22 cellular contexts compared by ENCODE assay signal in genomic region chr9:127493592-127494303, GRCh38. TPM values are rescaled to one million over a fixed set of nuclear protein-coding genes. Genes with fewer than 3 reads are reported as not detected.
DNase-seq lines count a peak whose midpoint lies in the region; ATAC-seq and TF ChIP-seq lines count a peak whose summit lies in the region.
"Had no signal": no experiment of that assay in that cellular context is flagged by ENCODE, and none has a peak within 500 bp of the region (broad histone marks: within the 10 kb centered on the region; RNA-seq: fewer than 3 reads in every experiment).

No MANE protein-coding gene starts in this region.

- intact Hi-C loops in Right ventricle myocardium inferior (cut with DNase I) (no loop called here), cardiac septum (cut with DNase I) (no loop called here)
- intact Hi-C loops in activated CD8-positive, alpha-beta T cell treated with anti-CD3 and anti-CD28 coated beads for 36 hours (cut with micrococcal nuclease): no loop called here

- no peaks in the 10 kb centered on the region for H3K27me3 Mint-ChIP-seq in activated CD8-positive, alpha-beta T cell treated with anti-CD3 and anti-CD28 coated beads for 36 hours
- no peaks in the 10 kb centered on the region for H3K27me3 Mint-ChIP-seq in natural killer cell treated with Interleukin-12 subunit alpha and Interleukin-12 subunit beta and Interleukin-15 and Interleukin-18, amount 100 ng/mL, for 72 hours
- H3K27me3 Mint-ChIP-seq: dendritic cell treated with granulocyte-macrophage colony-stimulating factor and Interleukin-4, amounts not matched to agents 40 ng/mL and 50 ng/mL, for 4 days had no signal

- WGBS in mesenchymal stem cell: 96% methylated on average over 22 of the region's 22 CpGs

- H3K79me1 ChIP-seq in mesenchymal stem cell (replicated peaks; ENCODE audit: low read length, poor library complexity, severe bottlenecking): peaks cover 17% of the 10 kb centered on the region

- no peaks in the 10 kb centered on the region for H3K4me1 Mint-ChIP-seq in activated CD8-positive, alpha-beta T cell treated with anti-CD3 and anti-CD28 coated beads for 36 hours (ENCODE audit: low read depth)
- no peaks in the 10 kb centered on the region for H3K4me1 Mint-ChIP-seq in natural killer cell treated with Interleukin-12 subunit alpha and Interleukin-12 subunit beta and Interleukin-15 and Interleukin-18, amount 100 ng/mL, for 72 hours (ENCODE audit: low read depth in 2 of 2)
- H3K4me1 Mint-ChIP-seq: immature natural killer cell had no signal

- no peaks in the 10 kb centered on the region for H3K9me3 ChIP-seq in mesenchymal stem cell (ENCODE audit: control insufficient read depth, low read length)
- H3K9me3 ChIP-seq: breast epithelium, psoas muscle, SK-N-SH had no signal

- H3K14ac ChIP-seq in mesenchymal stem cell (ENCODE audit: low read length in 2 of 2): no peak overlapping the region

- no peak overlapping the region for H4K8ac ChIP-seq in mesenchymal stem cell (ENCODE audit: low read length)

- H3K4me1 ChIP-seq in mesenchymal stem cell (ENCODE audit: control insufficient read depth, insufficient read depth, low read depth, low read length): peaks cover 60% of the 10 kb centered on the region
- H3K4me1 ChIP-seq: breast epithelium, psoas muscle had no signal

- H3K27ac ChIP-seq in mesenchymal stem cell (ENCODE audit: low read length, poor library complexity, severe bottlenecking): no peak overlapping the region
- H3K27ac ChIP-seq: psoas muscle had no signal

- no peak overlapping the region for H2BK5ac ChIP-seq in mesenchymal stem cell (ENCODE audit: low read depth, low read length, poor library complexity, severe bottlenecking)

- CTCF ChIA-PET in activated CD8-positive, alpha-beta T cell treated with anti-CD3 and anti-CD28 coated beads for 36 hours (lab: Charles Lee): interaction anchor here (1.7 kb wide), 1 partner anchor 96 kb away, joined by 3 read pairs; no protein-coding TSS in a partner anchor

- H3K9ac ChIP-seq in mesenchymal stem cell (ENCODE audit: low read length): no peak overlapping the region
- H3K9ac ChIP-seq: SK-N-SH had no signal

- H2AFZ ChIP-seq in mesenchymal stem cell (ENCODE audit: low read depth, low read length): no peak overlapping the region

- H3K23ac ChIP-seq in mesenchymal stem cell (ENCODE audit: low read length in 2 of 2): no peak overlapping the region

- no peaks in the 10 kb centered on the region for H3K36me3 Mint-ChIP-seq in activated CD8-positive, alpha-beta T cell treated with anti-CD3 and anti-CD28 coated beads for 36 hours (ENCODE audit: low read depth)
- no peaks in the 10 kb centered on the region for H3K36me3 Mint-ChIP-seq in natural killer cell treated with Interleukin-12 subunit alpha and Interleukin-12 subunit beta and Interleukin-15 and Interleukin-18, amount 100 ng/mL, for 72 hours

- no peak overlapping the region for H3K18ac ChIP-seq in mesenchymal stem cell (ENCODE audit: low read depth in 1 of 2, low read length in 2 of 2)

- H3K27me3 ChIP-seq in mesenchymal stem cell (ENCODE audit: control insufficient read depth in 1 of 2, insufficient read depth in 1 of 2, low read length in 2 of 2): no peaks in the 10 kb centered on the region
- H3K27me3 ChIP-seq: breast epithelium had no signal

- no peaks in the 10 kb centered on the region for H3K9me3 Mint-ChIP-seq in activated CD8-positive, alpha-beta T cell treated with anti-CD3 and anti-CD28 coated beads for 36 hours
- H3K9me3 Mint-ChIP-seq in natural killer cell treated with Interleukin-12 subunit alpha and Interleukin-12 subunit beta and Interleukin-15 and Interleukin-18, amount 100 ng/mL, for 72 hours: no peaks in the 10 kb centered on the region
- H3K9me3 Mint-ChIP-seq: dendritic cell treated with granulocyte-macrophage colony-stimulating factor and Interleukin-4, amounts not matched to agents 40 ng/mL and 50 ng/mL, for 4 days; immature natural killer cell had no signal

- no peak overlapping the region for H3K4me3 ChIP-seq in mesenchymal stem cell (ENCODE audit: insufficient read depth in 1 of 2, low read depth in 1 of 2, low read length in 2 of 2)
- H3K4me3 ChIP-seq: breast epithelium, psoas muscle, smooth muscle cell had no signal

- no peak overlapping the region for H2BK15ac ChIP-seq in mesenchymal stem cell (ENCODE audit: low read depth, poor library complexity, severe bottlenecking)

- no peak overlapping the region for H2BK12ac ChIP-seq in mesenchymal stem cell (ENCODE audit: low read length in 2 of 2)

- peak overlapping the region; percentile 10 for H2AK5ac ChIP-seq in mesenchymal stem cell (ENCODE audit: low read length, severe bottlenecking)

- ATAC-seq in Right ventricle myocardium inferior (peak; percentile 86), HG03520 (IDR thresholded peaks at IDR 0.05; ENCODE audit: unreplicated experiment) (no peak)
- ATAC-seq in activated CD8-positive, alpha-beta T cell treated with anti-CD3 and anti-CD28 coated beads for 36 hours: no peak
- no peak for ATAC-seq in natural killer cell treated with Interleukin-12 subunit alpha and Interleukin-12 subunit beta and Interleukin-15 and Interleukin-18, amount 100 ng/mL, for 72 hours

- H2BK120ac ChIP-seq in mesenchymal stem cell (ENCODE audit: low read depth, low read length): no peak overlapping the region

- DNase-seq in Right ventricle myocardium inferior (ENCODE audit: missing footprints): peak; percentile 83
- no peak for DNase-seq in cardiac septum (ENCODE audit: low spot score)
- DNase-seq in cerebellum (ENCODE audit: low spot score): peak; percentile 70
- DNase-seq in mesenchymal stem cell: no peak
- no peak for DNase-seq in activated CD8-positive, alpha-beta T cell treated with anti-CD3 and anti-CD28 coated beads for 36 hours
- no peak for DNase-seq in natural killer cell treated with Interleukin-12 subunit alpha and Interleukin-12 subunit beta and Interleukin-15 and Interleukin-18, amount 100 ng/mL, for 72 hours (ENCODE audit: low spot score)
- no peak for DNase-seq in iPS-NIHi11 (ENCODE audit: low spot score)
- DNase-seq: activated CD4-positive, alpha-beta T cell treated with anti-CD3 and anti-CD28 coated beads, Interleukin-2, amount 50 U/mL, for 4 hours; DMS79; immature natural killer cell; Kasumi-1; NCI-H187; NCI-H510A; psoas muscle; SK-N-SH; stimulated activated CD4-positive, alpha-beta T cell treated with anti-CD3 and anti-CD28 coated beads, Interleukin-4, amount 100 ng/mL, for 1 hour; stimulated activated naive CD4-positive, alpha-beta T cell treated with Interleukin-2 at 50 U/mL for 16 hours; T-helper 2 cell had no signal

- H3K4ac ChIP-seq in mesenchymal stem cell (ENCODE audit: low read depth in 1 of 2, low read length in 2 of 2): no peak overlapping the region

- H3K4me3 Mint-ChIP-seq in activated CD8-positive, alpha-beta T cell treated with anti-CD3 and anti-CD28 coated beads for 36 hours: no peak overlapping the region
- no peak overlapping the region for H3K4me3 Mint-ChIP-seq in natural killer cell treated with Interleukin-12 subunit alpha and Interleukin-12 subunit beta and Interleukin-15 and Interleukin-18, amount 100 ng/mL, for 72 hours
- H3K4me3 Mint-ChIP-seq: dendritic cell treated with granulocyte-macrophage colony-stimulating factor and Interleukin-4, amounts not matched to agents 40 ng/mL and 50 ng/mL, for 4 days; immature natural killer cell had no signal

- no peak for TF ChIP-seq CTCF in activated CD8-positive, alpha-beta T cell treated with anti-CD3 and anti-CD28 coated beads for 36 hours (IDR thresholded peaks at IDR 0.05)

- H3K36me3 ChIP-seq in mesenchymal stem cell (ENCODE audit: control insufficient read depth in 1 of 2, insufficient read depth in 2 of 2, low read depth in 1 of 2, low read length in 2 of 2): peaks cover 72 to 78% of the 10 kb centered on the region in 2 experiments
- H3K36me3 ChIP-seq: breast epithelium had no signal

- POLR2A ChIA-PET in activated CD8-positive, alpha-beta T cell treated with anti-CD3 and anti-CD28 coated beads for 36 hours (lab: Charles Lee): interaction anchor here (0.8 to 1.5 kb wide), 4 partner anchors 9 to 114 kb away, joined by 3 read pairs; partner anchors contain the start of gene LRSAM1

- no peak overlapping the region for H3K27ac Mint-ChIP-seq in activated CD8-positive, alpha-beta T cell treated with anti-CD3 and anti-CD28 coated beads for 36 hours
- no peak overlapping the region for H3K27ac Mint-ChIP-seq in natural killer cell treated with Interleukin-12 subunit alpha and Interleukin-12 subunit beta and Interleukin-15 and Interleukin-18, amount 100 ng/mL, for 72 hours
- H3K27ac Mint-ChIP-seq: dendritic cell treated with granulocyte-macrophage colony-stimulating factor and Interleukin-4, amounts not matched to agents 40 ng/mL and 50 ng/mL, for 4 days; immature natural killer cell had no signal

- no peak overlapping the region for H4K91ac ChIP-seq in mesenchymal stem cell (ENCODE audit: low read length)

- no peak overlapping the region for H3K4me2 ChIP-seq in mesenchymal stem cell (ENCODE audit: low read length, poor library complexity, severe bottlenecking)
- H3K4me2 ChIP-seq: SK-N-SH, smooth muscle cell had no signal

RNA-seq across cellular contexts. Expression of gene LRSAM1, which starts 42.4 kb away (rescaled TPM):
- total RNA-seq in Right ventricle myocardium inferior (52.0 TPM), cardiac septum (24.4 TPM), cerebellum (22.0 TPM)
- polyA plus RNA-seq in mesenchymal stem cell (2013, experiment 1 of 2): 7.9 TPM
- polyA plus RNA-seq in mesenchymal stem cell (2013, experiment 2 of 2): 7.2 TPM
- total RNA-seq in activated CD8-positive, alpha-beta T cell treated with anti-CD3 and anti-CD28 coated beads for 36 hours: 10 to 100 TPM; 17.1 to 18.6 TPM
- total RNA-seq in natural killer cell treated with Interleukin-12 subunit alpha and Interleukin-12 subunit beta and Interleukin-15 and Interleukin-18, amount 100 ng/mL, for 72 hours: 10 to 100 TPM; 17.5 to 34.4 TPM

RNA-seq across cellular contexts. Expression of gene RPL12, which starts 42.5 kb away (rescaled TPM):
- total RNA-seq in Right ventricle myocardium inferior (775 TPM), cardiac septum (407 TPM), cerebellum (349 TPM)
- 2,850 TPM for polyA plus RNA-seq in mesenchymal stem cell (2013, experiment 1 of 2)
- polyA plus RNA-seq in mesenchymal stem cell (2013, experiment 2 of 2): 2,702 TPM
- 1,000 to 10,000 TPM; 2,353 to 2,364 TPM for total RNA-seq in activated CD8-positive, alpha-beta T cell treated with anti-CD3 and anti-CD28 coated beads for 36 hours
- 1,000 to 10,000 TPM in 1 of 2 donors, 100 to 1,000 TPM in 1; 698 to 1,282 TPM for total RNA-seq in natural killer cell treated with Interleukin-12 subunit alpha and Interleukin-12 subunit beta and Interleukin-15 and Interleukin-18, amount 100 ng/mL, for 72 hours

Comparison
In these comparisons a context has a peak if more than half of its experiments do, and no peak if none do; other contexts are left out.
1. DNase-seq: peak in Right ventricle myocardium inferior (single experiment) and cerebellum (single experiment); none in cardiac septum (single experiment), mesenchymal stem cell (single experiment), activated CD8-positive, alpha-beta T cell treated with anti-CD3 and anti-CD28 coated beads for 36 hours (single experiment), natural killer cell treated with Interleukin-12 subunit alpha and Interleukin-12 subunit beta and Interleukin-15 and Interleukin-18, amount 100 ng/mL, for 72 hours (single experiment) and iPS-NIHi11 (single experiment).